ENCODE assay signal across 12 cellular contexts in the genomic region with DNA sequence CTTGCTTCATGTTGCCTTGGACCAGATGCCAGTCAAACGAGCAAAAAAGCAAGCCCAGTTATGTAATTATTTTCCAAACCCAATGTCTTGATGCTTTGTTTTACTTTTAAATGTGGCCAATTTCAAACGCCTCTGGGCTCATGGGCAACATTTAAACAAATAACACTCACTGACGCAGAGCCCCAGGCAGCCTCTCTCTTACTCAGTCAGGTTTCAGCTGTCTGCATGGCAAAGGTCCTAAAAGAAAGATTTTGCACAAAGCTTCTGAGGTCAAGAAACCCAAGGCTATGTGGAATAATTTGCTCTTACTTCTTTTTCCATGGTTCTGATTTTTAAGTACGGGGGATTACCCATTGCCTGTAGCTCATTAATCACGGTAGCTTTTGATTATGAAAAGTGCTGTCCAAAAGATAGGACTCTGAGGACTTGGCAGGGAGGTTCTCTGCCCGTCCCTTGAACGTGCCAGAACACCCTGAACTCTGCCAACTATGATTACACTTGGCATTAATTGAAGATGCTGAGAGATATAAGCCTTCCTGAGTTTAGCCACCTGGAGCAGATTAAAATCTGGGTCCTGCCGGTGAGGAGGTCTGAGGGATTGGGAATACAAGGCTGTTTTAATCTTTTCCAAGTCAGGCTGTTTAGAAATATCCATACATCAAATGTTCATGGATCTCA. TPM values are rescaled to one million over a fixed set of nuclear protein-coding genes. Genes with fewer than 3 reads are reported as not detected.
A peak's percentile ranks its signal among the peaks of the same experiment; 100 is the strongest.
DNase-seq lines count a peak whose midpoint lies in the region; ATAC-seq and TF ChIP-seq lines count a peak whose summit lies in the region.
"Had no signal": no experiment of that assay in that cellular context is flagged by ENCODE, and none has a peak within 500 bp of the region (broad histone marks: within the 10 kb centered on the region; RNA-seq: fewer than 3 reads in every experiment).

No MANE protein-coding gene starts in this region.

- intact Hi-C loops in left lung (cut with DNase I), result no loop called here

- H3K4me3 ChIP-seq in left lung, result no peak overlapping the region
- H3K4me3 ChIP-seq: coronary artery had no signal

- no peak overlapping the region for H3K27ac ChIP-seq in left lung
- H3K27ac ChIP-seq: coronary artery had no signal

- DNase-seq in DMS 273 (lab: John Stamatoyannopoulos, UW; ENCODE audit: unreplicated experiment), result peak; percentile 63
- DNase-seq in NCI-H446 (lab: John Stamatoyannopoulos, UW), result peak; percentile 79
- DNase-seq in cerebellar nuclear complex (lab: John Stamatoyannopoulos, UW), result peak; percentile 24 to 34
- DNase-seq in left lung, result no peak
- DNase-seq in activated T-cell treated with anti-CD3 and anti-CD28 coated beads, Interleukin-2, amount 50 U/mL, for 48 hours, result no peak
- no peak for DNase-seq in DMS53 treated with DMSO at 0.1 percent for 48 hours (lab: John Stamatoyannopoulos, UW; ENCODE audit: unreplicated experiment)
- DNase-seq in activated naive CD4-positive, alpha-beta T cell treated with anti-CD3 and anti-CD28 coated beads, Interleukin-2, amount 50 U/mL, for 16 hours, result no peak
- DNase-seq: activated B cell treated with CpG ODN at 0.5 μM for 24 hours; activated CD8-positive, alpha-beta memory T cell treated with anti-CD3 and anti-CD28 coated beads, Interleukin-2, amount 50 U/mL, for 4 hours; NCI-H2081 had no signal

- H3K9me3 ChIP-seq in left lung, result no peaks in the 10 kb centered on the region

- ATAC-seq in left lung, result peak; percentile 33
- no peak for ATAC-seq in GM18873 (IDR thresholded peaks at IDR 0.05; ENCODE audit: low FRiP score, unreplicated experiment)

- peaks cover 6 to 41% of the 10 kb centered on the region in 2 donors for H3K27me3 ChIP-seq in left lung

- no peaks in the 10 kb centered on the region for H3K4me1 ChIP-seq in left lung

- TF ChIP-seq CTCF in left lung (IDR thresholded peaks at IDR 0.05), result no peak

- no peaks in the 10 kb centered on the region for H3K36me3 ChIP-seq in left lung

RNA-seq across cellular contexts. Expression of a gene that starts 14.1 kb away (rescaled TPM):
- 10 to 100 TPM; 28.0 to 29.1 TPM for total RNA-seq in left lung

Comparison
In these comparisons a context has a peak if more than half of its experiments do, and no peak if none do; other contexts are left out.
1. DNase-seq: peak in DMS 273 (single experiment), NCI-H446 (2 of 2) and cerebellar nuclear complex (2 of 2); none in left lung (0 of 2), activated T-cell treated with anti-CD3 and anti-CD28 coated beads, Interleukin-2, amount 50 U/mL, for 48 hours (0 of 2), DMS53 treated with DMSO at 0.1 percent for 48 hours (single experiment) and activated naive CD4-positive, alpha-beta T cell treated with anti-CD3 and anti-CD28 coated beads, Interleukin-2, amount 50 U/mL, for 16 hours (single experiment).